In genomic region chr10:99917963-99918825, GRCh38 we compare ENCODE assay signal across 7 cellular contexts.
A peak's percentile ranks its signal among the peaks of the same experiment; 100 is the strongest.
DNase-seq lines count a peak whose midpoint lies in the region; ATAC-seq, FAIRE-seq and TF ChIP-seq lines count a peak whose summit lies in the region.

No MANE protein-coding gene starts in this region.

- peaks cover 87% of the 10 kb centered on the region for H3K79me2 ChIP-seq in endothelial cell of umbilical vein (ENCODE audit: control insufficient read depth, insufficient read depth, low read length)

- CTCF ChIA-PET in endothelial cell of umbilical vein (lab: Charles Lee), result interaction anchor here (0.6 to 1.9 kb wide), 8 partner anchors 9 to 128 kb away, joined by 3 to 8 read pairs (median 3); partner anchors contain the start of gene DNMBP

- dilution Hi-C loops in endothelial cell of umbilical vein (cut with MboI; ENCODE audit: extremely low pct_ligation_motif_present, low sequenced_read_pairs), result no loop called here

- peaks cover 66% of the 10 kb centered on the region for H3K4me1 ChIP-seq in endothelial cell of umbilical vein (ENCODE audit: control insufficient read depth, extremely low read depth, insufficient read depth, low read length)

- H3K36me3 Mint-ChIP-seq in memory B cell, result peaks cover 15% of the 10 kb centered on the region
- H3K36me3 Mint-ChIP-seq in type B pancreatic cell, result peaks cover 10% of the 10 kb centered on the region

- H3K27ac Mint-ChIP-seq in memory B cell, result peak overlapping the region; percentile 48
- H3K27ac Mint-ChIP-seq in type B pancreatic cell, result peak overlapping the region; percentile 88

- H3K9me3 Mint-ChIP-seq in memory B cell (no peaks in the 10 kb centered on the region), type B pancreatic cell (no peaks in the 10 kb centered on the region)

- TF ChIP-seq CTCF in endothelial cell of umbilical vein (IDR thresholded peaks at IDR 0.05; ENCODE audit: extremely low read depth in 1 of 2, insufficient read depth in 1 of 2, low read depth in 1 of 2, low read length in 2 of 2) (no peak), type B pancreatic cell (conservative IDR thresholded peaks at IDR 0.05) (no peak)

- peak overlapping the region; percentile 67 for H3K27ac ChIP-seq in endothelial cell of umbilical vein (ENCODE audit: insufficient read depth, low read depth, low read length)

- H3K9me1 ChIP-seq in endothelial cell of umbilical vein (replicated peaks; ENCODE audit: control insufficient read depth, extremely low read depth, insufficient read depth, low read length), result no peaks in the 10 kb centered on the region

- H3K27me3 Mint-ChIP-seq in memory B cell (no peaks in the 10 kb centered on the region), type B pancreatic cell (no peaks in the 10 kb centered on the region)

- peak overlapping the region; percentile 25 for H3K9ac ChIP-seq in endothelial cell of umbilical vein (replicated peaks; ENCODE audit: extremely low read depth, insufficient read depth, low read length)

- no peaks in the 10 kb centered on the region for H3K27me3 ChIP-seq in endothelial cell of umbilical vein (ENCODE audit: control insufficient read depth in 2 of 2, insufficient read depth in 2 of 2, low read length in 2 of 2)

- no peaks in the 10 kb centered on the region for H4K20me1 ChIP-seq in endothelial cell of umbilical vein (replicated peaks; ENCODE audit: control insufficient read depth, extremely low read depth, insufficient read depth, low read length)

- H3K4me3 ChIP-seq in endothelial cell of umbilical vein (replicated peaks in 1 of 3; ENCODE audit: insufficient read depth in 1 of 3, low read depth in 1 of 3, low read length in 3 of 3), result peak overlapping the region in 1 of 3 experiments; percentile 10

- no peak overlapping the region for H3K4me3 Mint-ChIP-seq in memory B cell
- H3K4me3 Mint-ChIP-seq in type B pancreatic cell, result peak overlapping the region; percentile 84

- peaks cover 0 to 3% of the 10 kb centered on the region in 2 experiments for H3K36me3 ChIP-seq in endothelial cell of umbilical vein (ENCODE audit: control insufficient read depth in 2 of 2, extremely low read depth in 1 of 2, insufficient read depth in 2 of 2, low read length in 2 of 2)

- FAIRE-seq in endothelial cell of umbilical vein (lab: Jason Lieb, UNC), result peak; percentile 74

- peaks cover 9% of the 10 kb centered on the region for H3K4me1 Mint-ChIP-seq in memory B cell
- H3K4me1 Mint-ChIP-seq in type B pancreatic cell (ENCODE audit: unreplicated experiment), result peaks cover 39% of the 10 kb centered on the region

- intact Hi-C loops in endothelial cell of umbilical vein (cut with micrococcal nuclease), result loop anchor here (1.0 kb wide), 1 partner anchor 8 kb away; no protein-coding TSS in a partner anchor

- H2AFZ ChIP-seq in endothelial cell of umbilical vein (ENCODE audit: low read depth, low read length), result no peak overlapping the region

- H3K4me2 ChIP-seq in endothelial cell of umbilical vein (ENCODE audit: insufficient read depth, low read length), result peak overlapping the region; percentile 56

- peak; percentile 53 for DNase-seq in NCI-H2227 treated with DMSO at 0.1 percent for 48 hours (lab: John Stamatoyannopoulos, UW)
- peak; percentile 90 for DNase-seq in endothelial cell of umbilical vein (ENCODE audit: low read depth, low spot score)
- no peak for DNase-seq in memory B cell (ENCODE audit: low spot score in 2 of 2)
- no peak for DNase-seq in type B pancreatic cell (ENCODE audit: extremely low spot score, unreplicated experiment)
- DNase-seq in NCI-H2107 (lab: John Stamatoyannopoulos, UW), result no peak
- DNase-seq in occipital lobe (lab: John Stamatoyannopoulos, UW), result no peak

- H3K9me3 ChIP-seq in endothelial cell of umbilical vein (replicated peaks; ENCODE audit: control insufficient read depth, insufficient read depth, low read length), result no peaks in the 10 kb centered on the region

- POLR2A ChIA-PET in endothelial cell of umbilical vein (lab: Charles Lee), result interaction anchor here (0.6 kb wide), 1 partner anchor 368 kb away, joined by 7 read pairs; no protein-coding TSS in a partner anchor

- ATAC-seq in memory B cell (ENCODE audit: low read depth), result no peak
- no peak for ATAC-seq in GM18505 (IDR thresholded peaks at IDR 0.05; ENCODE audit: unreplicated experiment)

- no TSS peak for BruUV-seq in endothelial cell of umbilical vein (replicated peaks; lab: Mats Ljungman, UMichigan)

- TF ChIP-seq POLR2A in endothelial cell of umbilical vein (IDR thresholded peaks at IDR 0.05; ENCODE audit: low read depth, low read length), result no peak
- no peak for TF ChIP-seq POLR2A in GM18505 (IDR thresholded peaks at IDR 0.05; ENCODE audit: borderline replicate concordance, extremely low read depth, insufficient read depth, insufficient read length)

TF ChIP-seq in endothelial cell of umbilical vein, 7 proteins besides CTCF, POLR2A, EP300 and RAD21:
- TF ChIP-seq POLR2AphosphoS5 (IDR thresholded peaks at IDR 0.05; ENCODE audit: insufficient read depth, low read depth, low read length) (no peak), JUN (IDR thresholded peaks at IDR 0.05; ENCODE audit: borderline replicate concordance, insufficient read depth, insufficient read length, low read depth) (no peak), FOS (IDR thresholded peaks at IDR 0.05; ENCODE audit: borderline replicate concordance, insufficient read depth, low read length) (no peak), EZH2 (IDR thresholded peaks at IDR 0.05; ENCODE audit: borderline replicate concordance, low read depth, low read length, severe bottlenecking) (no peak), MAX (IDR thresholded peaks at IDR 0.05; ENCODE audit: insufficient read depth, insufficient read length) (no peak), MYC (IDR thresholded peaks at IDR 0.05; ENCODE audit: low read depth, low read length) (no peak), GATA2 (IDR thresholded peaks at IDR 0.05; ENCODE audit: insufficient read depth, insufficient read length, low read depth, low read length) (no peak)
TF ChIP-seq in endothelial cell of umbilical vein: peak in this region for 0.

Comparison
In these comparisons a context has a peak if more than half of its experiments do, and no peak if none do; other contexts are left out.
1. DNase-seq: peak in NCI-H2227 treated with DMSO at 0.1 percent for 48 hours (single experiment) and endothelial cell of umbilical vein (single experiment); none in memory B cell (0 of 2), type B pancreatic cell (single experiment), NCI-H2107 (single experiment) and occipital lobe (single experiment).